In the genomic region with DNA sequence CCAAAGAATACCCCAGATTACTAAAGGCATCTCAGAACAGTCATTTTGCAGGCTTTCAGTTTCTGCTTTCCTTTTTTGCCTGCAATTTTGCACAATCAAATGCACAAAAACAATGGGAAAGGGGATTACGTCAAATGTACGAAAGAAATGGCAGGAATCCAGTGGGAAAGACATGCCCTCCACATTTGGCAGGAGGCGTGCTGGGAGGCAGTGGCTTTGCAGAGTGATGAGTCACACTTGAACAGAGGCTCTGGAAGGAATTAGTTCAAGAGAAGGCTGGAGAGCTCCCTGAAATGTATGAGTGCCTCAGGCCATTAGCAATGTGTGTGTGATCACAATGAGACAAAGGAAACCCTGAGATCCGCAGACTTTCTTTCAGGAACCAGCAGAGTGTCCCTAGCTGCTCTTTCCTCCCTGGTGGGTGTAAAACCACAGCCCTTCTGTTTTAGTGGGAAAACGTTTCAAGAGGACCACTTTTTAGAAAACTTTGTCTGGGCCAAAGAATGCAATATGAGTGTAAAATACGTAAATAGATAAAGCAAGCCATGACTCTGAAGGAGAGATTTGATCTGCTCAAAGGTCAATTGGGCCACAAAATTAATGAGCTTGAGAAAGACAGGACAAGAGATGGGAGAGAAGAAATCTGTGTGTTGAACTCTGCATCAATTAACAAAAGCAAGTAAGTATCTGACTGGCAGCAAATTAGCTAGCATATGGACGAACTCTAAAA, we compare ENCODE assay signal across 1 cellular context.
TF ChIP-seq lines count a peak whose summit lies in the region.

No MANE protein-coding gene starts in this region.

TF ChIP-seq in HEK293, 187 proteins besides CTCF, POLR2A, EP300 and RAD21 (continued from another document and continues in another):
- TF ChIP-seq, protein P1, sequence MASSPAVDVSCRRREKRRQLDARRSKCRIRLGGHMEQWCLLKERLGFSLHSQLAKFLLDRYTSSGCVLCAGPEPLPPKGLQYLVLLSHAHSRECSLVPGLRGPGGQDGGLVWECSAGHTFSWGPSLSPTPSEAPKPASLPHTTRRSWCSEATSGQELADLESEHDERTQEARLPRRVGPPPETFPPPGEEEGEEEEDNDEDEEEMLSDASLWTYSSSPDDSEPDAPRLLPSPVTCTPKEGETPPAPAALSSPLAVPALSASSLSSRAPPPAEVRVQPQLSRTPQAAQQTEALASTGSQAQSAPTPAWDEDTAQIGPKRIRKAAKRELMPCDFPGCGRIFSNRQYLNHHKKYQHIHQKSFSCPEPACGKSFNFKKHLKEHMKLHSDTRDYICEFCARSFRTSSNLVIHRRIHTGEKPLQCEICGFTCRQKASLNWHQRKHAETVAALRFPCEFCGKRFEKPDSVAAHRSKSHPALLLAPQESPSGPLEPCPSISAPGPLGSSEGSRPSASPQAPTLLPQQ (tag by site-specific recombination; IDR thresholded peaks at IDR 0.05) = no peak
- TF ChIP-seq ZNF366 (tag by site-specific recombination; conservative IDR thresholded peaks at IDR 0.05) (peak; percentile 52), SP7 (tag by site-specific recombination; IDR thresholded peaks at IDR 0.05) (0 out of 2 replicates have a peak, but pooled peaks have one; percentile 24), ZNF138 (tag by site-specific recombination; IDR thresholded peaks at IDR 0.05; ENCODE audit: borderline replicate concordance) (no peak), ZNF350 (tag by site-specific recombination; IDR thresholded peaks at IDR 0.05) (no peak), ZNF677 (tag by site-specific recombination; IDR thresholded peaks at IDR 0.05) (no peak), ZNF621 (tag by site-specific recombination; IDR thresholded peaks at IDR 0.05) (no peak), TCF7L2 (IDR thresholded peaks at IDR 0.05; ENCODE audit: borderline replicate concordance, low read depth, low read length) (no peak), ZNF394 (tag by site-specific recombination; IDR thresholded peaks at IDR 0.05; ENCODE audit: borderline replicate concordance) (no peak), ZNF426 (tag by site-specific recombination; IDR thresholded peaks at IDR 0.05) (no peak), ZNF121 (tag by site-specific recombination; IDR thresholded peaks at IDR 0.05) (no peak), ZNF670 (tag by site-specific recombination; IDR thresholded peaks at IDR 0.05; ENCODE audit: low read depth) (no peak), ZNF132 (tag by site-specific recombination; IDR thresholded peaks at IDR 0.05; ENCODE audit: borderline replicate concordance) (no peak), ZNF660 (tag by site-specific recombination; IDR thresholded peaks at IDR 0.05) (peak; percentile 58; the same call in 1 of the 2 replicates), ZNF776 (tag by site-specific recombination; IDR thresholded peaks at IDR 0.05; ENCODE audit: borderline replicate concordance) (no peak), ZBTB21 (tag by site-specific recombination; IDR thresholded peaks at IDR 0.05) (peak; percentile 85), ZSCAN18 (tag by site-specific recombination; IDR thresholded peaks at IDR 0.05) (no peak), ZNF624 (tag by site-specific recombination; IDR thresholded peaks at IDR 0.05) (no peak), ZNF211 (tag by site-specific recombination; IDR thresholded peaks at IDR 0.05; ENCODE audit: low read depth) (no peak), PATZ1 (tag by site-specific recombination; IDR thresholded peaks at IDR 0.05) (no peak), KLF10 (tag by site-specific recombination; IDR thresholded peaks at IDR 0.05) (peak; percentile 46; the same call in 1 of the 2 replicates), HOXD13 (CRISPR knock-in tag; IDR thresholded peaks at IDR 0.05; ENCODE audit: borderline replicate concordance) (no peak), ZBTB7A (tag by site-specific recombination; IDR thresholded peaks at IDR 0.05; ENCODE audit: low read depth) (no peak), FEZF1 (tag by site-specific recombination; IDR thresholded peaks at IDR 0.05) (no peak), ZNF175 (tag by site-specific recombination; IDR thresholded peaks at IDR 0.05) (no peak), HOXA7 (CRISPR knock-in tag; IDR thresholded peaks at IDR 0.05; ENCODE audit: borderline replicate concordance) (no peak), ZNF513 (tag by site-specific recombination; IDR thresholded peaks at IDR 0.05) (no peak), SALL2 (tag by site-specific recombination; IDR thresholded peaks at IDR 0.05; ENCODE audit: borderline replicate concordance) (no peak), ZNF664 (tag by site-specific recombination; IDR thresholded peaks at IDR 0.05) (no peak), ZSCAN4 (tag by site-specific recombination; IDR thresholded peaks at IDR 0.05) (no peak), HIC1 (tag by site-specific recombination; IDR thresholded peaks at IDR 0.05) (peak; percentile 92), ZFP37 (tag by site-specific recombination; IDR thresholded peaks at IDR 0.05) (0 out of 2 replicates have a peak, but pooled peaks have one; percentile 51), YY2 (tag by site-specific recombination; IDR thresholded peaks at IDR 0.05) (no peak), ZNF747 (tag by site-specific recombination; IDR thresholded peaks at IDR 0.05) (no peak), ZFP41 (tag by site-specific recombination; IDR thresholded peaks at IDR 0.05; ENCODE audit: borderline replicate concordance) (no peak), ZNF571 (tag by site-specific recombination; IDR thresholded peaks at IDR 0.05) (no peak), ZNF391 (tag by site-specific recombination; IDR thresholded peaks at IDR 0.05; ENCODE audit: borderline replicate concordance, low read depth) (no peak), ZNF521 (tag by site-specific recombination; IDR thresholded peaks at IDR 0.05) (no peak), ZNF2 (tag by site-specific recombination; IDR thresholded peaks at IDR 0.05) (no peak)
- TF ChIP-seq, protein P2, sequence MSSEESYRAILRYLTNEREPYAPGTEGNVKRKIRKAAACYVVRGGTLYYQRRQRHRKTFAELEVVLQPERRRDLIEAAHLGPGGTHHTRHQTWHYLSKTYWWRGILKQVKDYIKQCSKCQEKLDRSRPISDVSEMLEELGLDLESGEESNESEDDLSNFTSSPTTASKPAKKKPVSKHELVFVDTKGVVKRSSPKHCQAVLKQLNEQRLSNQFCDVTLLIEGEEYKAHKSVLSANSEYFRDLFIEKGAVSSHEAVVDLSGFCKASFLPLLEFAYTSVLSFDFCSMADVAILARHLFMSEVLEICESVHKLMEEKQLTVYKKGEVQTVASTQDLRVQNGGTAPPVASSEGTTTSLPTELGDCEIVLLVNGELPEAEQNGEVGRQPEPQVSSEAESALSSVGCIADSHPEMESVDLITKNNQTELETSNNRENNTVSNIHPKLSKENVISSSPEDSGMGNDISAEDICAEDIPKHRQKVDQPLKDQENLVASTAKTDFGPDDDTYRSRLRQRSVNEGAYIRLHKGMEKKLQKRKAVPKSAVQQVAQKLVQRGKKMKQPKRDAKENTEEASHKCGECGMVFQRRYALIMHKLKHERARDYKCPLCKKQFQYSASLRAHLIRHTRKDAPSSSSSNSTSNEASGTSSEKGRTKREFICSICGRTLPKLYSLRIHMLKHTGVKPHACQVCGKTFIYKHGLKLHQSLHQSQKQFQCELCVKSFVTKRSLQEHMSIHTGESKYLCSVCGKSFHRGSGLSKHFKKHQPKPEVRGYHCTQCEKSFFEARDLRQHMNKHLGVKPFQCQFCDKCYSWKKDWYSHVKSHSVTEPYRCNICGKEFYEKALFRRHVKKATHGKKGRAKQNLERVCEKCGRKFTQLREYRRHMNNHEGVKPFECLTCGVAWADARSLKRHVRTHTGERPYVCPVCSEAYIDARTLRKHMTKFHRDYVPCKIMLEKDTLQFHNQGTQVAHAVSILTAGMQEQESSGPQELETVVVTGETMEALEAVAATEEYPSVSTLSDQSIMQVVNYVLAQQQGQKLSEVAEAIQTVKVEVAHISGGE (tag by site-specific recombination; conservative IDR thresholded peaks at IDR 0.05; ENCODE audit: low read depth) = no peak
- TF ChIP-seq, protein P3, sequence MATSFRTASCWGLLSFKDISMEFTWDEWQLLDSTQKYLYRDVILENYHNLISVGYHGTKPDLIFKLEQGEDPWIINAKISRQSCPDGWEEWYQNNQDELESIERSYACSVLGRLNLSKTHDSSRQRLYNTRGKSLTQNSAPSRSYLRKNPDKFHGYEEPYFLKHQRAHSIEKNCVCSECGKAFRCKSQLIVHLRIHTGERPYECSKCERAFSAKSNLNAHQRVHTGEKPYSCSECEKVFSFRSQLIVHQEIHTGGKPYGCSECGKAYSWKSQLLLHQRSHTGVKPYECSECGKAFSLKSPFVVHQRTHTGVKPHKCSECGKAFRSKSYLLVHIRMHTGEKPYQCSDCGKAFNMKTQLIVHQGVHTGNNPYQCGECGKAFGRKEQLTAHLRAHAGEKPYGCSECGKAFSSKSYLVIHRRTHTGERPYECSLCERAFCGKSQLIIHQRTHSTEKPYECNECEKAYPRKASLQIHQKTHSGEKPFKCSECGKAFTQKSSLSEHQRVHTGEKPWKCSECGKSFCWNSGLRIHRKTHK (tag by site-specific recombination; IDR thresholded peaks at IDR 0.05) = no peak
- TF ChIP-seq, protein P4, sequence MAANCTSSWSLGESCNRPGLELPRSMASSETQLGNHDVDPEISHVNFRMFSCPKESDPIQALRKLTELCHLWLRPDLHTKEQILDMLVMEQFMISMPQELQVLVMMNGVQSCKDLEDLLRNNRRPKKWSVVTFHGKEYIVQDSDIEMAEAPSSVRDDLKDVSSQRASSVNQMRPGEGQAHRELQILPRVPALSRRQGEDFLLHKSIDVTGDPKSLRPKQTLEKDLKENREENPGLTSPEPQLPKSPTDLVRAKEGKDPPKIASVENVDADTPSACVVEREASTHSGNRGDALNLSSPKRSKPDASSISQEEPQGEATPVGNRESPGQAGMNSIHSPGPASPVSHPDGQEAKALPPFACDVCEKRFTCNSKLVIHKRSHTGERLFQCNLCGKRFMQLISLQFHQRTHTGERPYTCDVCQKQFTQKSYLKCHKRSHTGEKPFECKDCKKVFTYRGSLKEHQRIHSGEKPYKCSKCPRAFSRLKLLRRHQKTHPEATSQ (tag by site-specific recombination; IDR thresholded peaks at IDR 0.05) = no peak
